In the genomic region with DNA sequence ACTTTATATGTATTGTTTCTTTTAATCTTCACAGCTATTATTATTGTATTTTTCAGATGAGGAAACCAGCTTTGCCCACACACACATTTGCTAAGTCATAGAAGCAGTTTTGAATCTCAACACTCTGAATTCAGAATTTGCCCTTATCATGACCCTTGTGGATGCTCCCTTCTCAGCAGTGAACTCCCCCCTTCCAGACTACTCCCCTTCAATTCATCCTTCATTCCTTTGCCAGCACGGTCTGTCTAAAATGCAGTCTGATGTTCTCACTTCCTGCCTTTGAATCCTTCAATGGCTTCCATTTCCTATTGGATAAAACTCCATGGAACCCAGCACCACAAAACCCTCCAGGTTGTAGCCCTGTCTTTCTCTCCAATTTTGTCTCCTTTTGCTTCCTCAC, we compare ENCODE assay signal across 1 cellular context.
TF ChIP-seq lines count a peak whose summit lies in the region.

No MANE protein-coding gene starts in this region.

TF ChIP-seq in GM23338, 12 proteins besides CTCF, POLR2A, EP300 and RAD21 (continued from another document):
- TF ChIP-seq, protein P1, sequence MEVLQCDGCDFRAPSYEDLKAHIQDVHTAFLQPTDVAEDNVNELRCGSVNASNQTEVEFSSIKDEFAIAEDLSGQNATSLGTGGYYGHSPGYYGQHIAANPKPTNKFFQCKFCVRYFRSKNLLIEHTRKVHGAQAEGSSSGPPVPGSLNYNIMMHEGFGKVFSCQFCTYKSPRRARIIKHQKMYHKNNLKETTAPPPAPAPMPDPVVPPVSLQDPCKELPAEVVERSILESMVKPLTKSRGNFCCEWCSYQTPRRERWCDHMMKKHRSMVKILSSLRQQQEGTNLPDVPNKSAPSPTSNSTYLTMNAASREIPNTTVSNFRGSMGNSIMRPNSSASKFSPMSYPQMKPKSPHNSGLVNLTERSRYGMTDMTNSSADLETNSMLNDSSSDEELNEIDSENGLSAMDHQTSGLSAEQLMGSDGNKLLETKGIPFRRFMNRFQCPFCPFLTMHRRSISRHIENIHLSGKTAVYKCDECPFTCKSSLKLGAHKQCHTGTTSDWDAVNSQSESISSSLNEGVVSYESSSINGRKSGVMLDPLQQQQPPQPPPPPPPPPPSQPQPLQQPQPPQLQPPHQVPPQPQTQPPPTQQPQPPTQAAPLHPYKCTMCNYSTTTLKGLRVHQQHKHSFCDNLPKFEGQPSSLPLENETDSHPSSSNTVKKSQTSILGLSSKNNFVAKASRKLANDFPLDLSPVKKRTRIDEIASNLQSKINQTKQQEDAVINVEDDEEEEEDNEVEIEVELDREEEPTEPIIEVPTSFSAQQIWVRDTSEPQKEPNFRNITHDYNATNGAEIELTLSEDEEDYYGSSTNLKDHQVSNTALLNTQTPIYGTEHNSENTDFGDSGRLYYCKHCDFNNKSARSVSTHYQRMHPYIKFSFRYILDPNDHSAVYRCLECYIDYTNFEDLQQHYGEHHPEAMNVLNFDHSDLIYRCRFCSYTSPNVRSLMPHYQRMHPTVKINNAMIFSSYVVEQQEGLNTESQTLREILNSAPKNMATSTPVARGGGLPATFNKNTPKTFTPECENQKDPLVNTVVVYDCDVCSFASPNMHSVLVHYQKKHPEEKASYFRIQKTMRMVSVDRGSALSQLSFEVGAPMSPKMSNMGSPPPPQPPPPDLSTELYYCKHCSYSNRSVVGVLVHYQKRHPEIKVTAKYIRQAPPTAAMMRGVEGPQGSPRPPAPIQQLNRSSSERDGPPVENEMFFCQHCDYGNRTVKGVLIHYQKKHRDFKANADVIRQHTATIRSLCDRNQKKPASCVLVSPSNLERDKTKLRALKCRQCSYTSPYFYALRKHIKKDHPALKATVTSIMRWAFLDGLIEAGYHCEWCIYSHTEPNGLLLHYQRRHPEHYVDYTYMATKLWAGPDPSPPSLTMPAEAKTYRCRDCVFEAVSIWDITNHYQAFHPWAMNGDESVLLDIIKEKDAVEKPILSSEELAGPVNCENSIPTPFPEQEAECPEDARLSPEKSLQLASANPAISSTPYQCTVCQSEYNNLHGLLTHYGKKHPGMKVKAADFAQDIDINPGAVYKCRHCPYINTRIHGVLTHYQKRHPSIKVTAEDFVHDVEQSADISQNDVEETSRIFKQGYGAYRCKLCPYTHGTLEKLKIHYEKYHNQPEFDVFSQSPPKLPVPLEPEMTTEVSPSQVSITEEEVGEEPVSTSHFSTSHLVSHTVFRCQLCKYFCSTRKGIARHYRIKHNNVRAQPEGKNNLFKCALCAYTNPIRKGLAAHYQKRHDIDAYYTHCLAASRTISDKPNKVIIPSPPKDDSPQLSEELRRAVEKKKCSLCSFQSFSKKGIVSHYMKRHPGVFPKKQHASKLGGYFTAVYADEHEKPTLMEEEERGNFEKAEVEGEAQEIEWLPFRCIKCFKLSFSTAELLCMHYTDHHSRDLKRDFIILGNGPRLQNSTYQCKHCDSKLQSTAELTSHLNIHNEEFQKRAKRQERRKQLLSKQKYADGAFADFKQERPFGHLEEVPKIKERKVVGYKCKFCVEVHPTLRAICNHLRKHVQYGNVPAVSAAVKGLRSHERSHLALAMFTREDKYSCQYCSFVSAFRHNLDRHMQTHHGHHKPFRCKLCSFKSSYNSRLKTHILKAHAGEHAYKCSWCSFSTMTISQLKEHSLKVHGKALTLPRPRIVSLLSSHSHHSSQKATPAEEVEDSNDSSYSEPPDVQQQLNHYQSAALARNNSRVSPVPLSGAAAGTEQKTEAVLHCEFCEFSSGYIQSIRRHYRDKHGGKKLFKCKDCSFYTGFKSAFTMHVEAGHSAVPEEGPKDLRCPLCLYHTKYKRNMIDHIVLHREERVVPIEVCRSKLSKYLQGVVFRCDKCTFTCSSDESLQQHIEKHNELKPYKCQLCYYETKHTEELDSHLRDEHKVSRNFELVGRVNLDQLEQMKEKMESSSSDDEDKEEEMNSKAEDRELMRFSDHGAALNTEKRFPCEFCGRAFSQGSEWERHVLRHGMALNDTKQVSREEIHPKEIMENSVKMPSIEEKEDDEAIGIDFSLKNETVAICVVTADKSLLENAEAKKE (CRISPR knock-in tag; IDR thresholded peaks at IDR 0.05): no peak
